Comparison of ENCODE assay signal across 29 cellular contexts in the genomic region with DNA sequence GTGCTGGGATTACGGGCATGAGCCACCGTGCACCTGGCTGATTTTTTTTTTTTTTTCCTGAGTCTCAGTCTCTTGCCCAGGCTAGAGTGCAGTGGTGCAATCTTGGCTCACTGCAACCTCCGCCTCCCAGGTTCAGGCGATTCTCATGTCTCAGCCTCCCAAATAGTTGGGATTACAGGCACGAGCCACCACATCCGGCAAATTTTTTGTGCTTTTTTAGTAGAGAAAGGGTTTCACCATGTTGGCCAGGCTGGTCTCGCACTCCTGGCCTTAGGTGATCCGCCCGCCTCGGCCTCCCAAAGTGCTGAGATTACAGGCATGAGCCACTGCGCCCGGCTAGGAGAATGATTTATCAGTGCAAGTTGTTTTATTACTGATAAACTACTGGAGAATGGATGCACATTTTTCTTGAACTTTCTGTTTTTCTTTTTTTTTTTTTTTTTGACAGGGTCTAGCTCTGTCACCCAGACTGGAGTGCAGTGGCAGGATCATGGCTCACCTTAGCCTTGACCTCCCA.
"Had no signal": no experiment of that assay in that cellular context is flagged by ENCODE, and none has a peak within 500 bp of the region (broad histone marks: within the 10 kb centered on the region; RNA-seq: fewer than 3 reads in every experiment).

No MANE protein-coding gene starts in this region.

- H3K4me3 ChIP-seq: ascending aorta, cardiac muscle cell, MG63, PC-9 had no signal

- H3K27ac Mint-ChIP-seq: activated CD4-positive, alpha-beta T cell treated with anti-CD3 and anti-CD28 coated beads, Interleukin-2, amount 10 ng/mL, durations not matched to agents 24 days and 14 days; activated CD8-positive, alpha-beta T cell treated with anti-CD3 and anti-CD28 coated beads for 36 hours; activated naive CD8-positive, alpha-beta T cell treated with anti-CD3 and anti-CD28 coated beads for 36 hours; activated T-cell treated with anti-CD3 and anti-CD28 coated beads, Interleukin-2, amount 50 U/mL, for 72 hours; activated T-helper 17 cell treated with anti-CD3 and anti-CD28 coated beads, Interleukin-2, amount 50 U/mL, for 72 hours had no signal

- H3K27ac ChIP-seq: ascending aorta, cardiac muscle cell, PC-9 had no signal

- H3K9me3 ChIP-seq: ascending aorta had no signal

- H3K27me3 Mint-ChIP-seq: activated naive CD8-positive, alpha-beta T cell treated with anti-CD3 and anti-CD28 coated beads for 36 hours had no signal

- H3K4me1 Mint-ChIP-seq: activated CD4-positive, alpha-beta T cell treated with anti-CD3 and anti-CD28 coated beads, Interleukin-2, amount 10 ng/mL, durations not matched to agents 24 days and 14 days; activated naive CD8-positive, alpha-beta T cell treated with anti-CD3 and anti-CD28 coated beads for 36 hours; activated T-helper 17 cell treated with anti-CD3 and anti-CD28 coated beads, Interleukin-2, amount 50 U/mL, for 72 hours; central memory CD8-positive, alpha-beta T cell had no signal

- H3K9me3 Mint-ChIP-seq: activated CD4-positive, alpha-beta T cell treated with anti-CD3 and anti-CD28 coated beads, Interleukin-2, amount 10 ng/mL, durations not matched to agents 24 days and 14 days; activated naive CD8-positive, alpha-beta T cell treated with anti-CD3 and anti-CD28 coated beads for 36 hours; activated T-cell treated with anti-CD3 and anti-CD28 coated beads, Interleukin-2, amount 50 U/mL, for 72 hours; activated T-helper 17 cell treated with anti-CD3 and anti-CD28 coated beads, Interleukin-2, amount 50 U/mL, for 72 hours; central memory CD8-positive, alpha-beta T cell had no signal

- H3K27me3 ChIP-seq: ascending aorta, cardiac muscle cell had no signal

- H3K36me3 Mint-ChIP-seq: activated naive CD8-positive, alpha-beta T cell treated with anti-CD3 and anti-CD28 coated beads for 36 hours had no signal

- DNase-seq: activated CD4-positive, alpha-beta T cell treated with anti-CD3 and anti-CD28 coated beads, Interleukin-2, amount 10 ng/mL, durations not matched to agents 24 days and 14 days; activated CD4-positive, alpha-beta T cell treated with anti-CD3 and anti-CD28 coated beads, Interleukin-2, amount 50 U/mL, for 4 hours; activated CD8-positive, alpha-beta T cell treated with anti-CD3 and anti-CD28 coated beads for 36 hours; activated effector memory CD4-positive, alpha-beta T cell treated with anti-CD3 and anti-CD28 coated beads, Interleukin-2, amount 50 U/mL, for 16 hours; activated naive CD4-positive, alpha-beta T cell; activated naive CD4-positive, alpha-beta T cell treated with anti-CD3 and anti-CD28 coated beads, Interleukin-2, amount 50 U/mL, for 16 hours; activated naive CD8-positive, alpha-beta T cell treated with anti-CD3 and anti-CD28 coated beads for 36 hours; activated T-cell treated with anti-CD3 and anti-CD28 coated beads, Interleukin-2, amount 50 U/mL, for 1 hour; activated T-cell treated with anti-CD3 and anti-CD28 coated beads, Interleukin-2, amount 50 U/mL, for 72 hours; amygdala; Kasumi-1; MG63; MV-4-11; NCI-H1092; NCI-H1436 treated with DMSO at 0.1 percent for 48 hours; NCI-H1694 treated with DMSO at 0.1 percent for 48 hours; NCI-H2029; NCI-H510A; NCI-H526; NCI-H748 treated with DMSO at 0.1 percent for 48 hours; NK-92 treated with Interleukin-12 subunit alpha and Interleukin-12 subunit beta, amount 100 ng/mL, for 24 hours; PC-9; Right ventricle myocardium superior; SW 1271; T1000 had no signal

- H3K4me1 ChIP-seq: ascending aorta had no signal

- H3K4me3 Mint-ChIP-seq: activated CD4-positive, alpha-beta T cell treated with anti-CD3 and anti-CD28 coated beads, Interleukin-2, amount 10 ng/mL, durations not matched to agents 24 days and 14 days; activated CD8-positive, alpha-beta T cell treated with anti-CD3 and anti-CD28 coated beads for 36 hours; activated naive CD8-positive, alpha-beta T cell treated with anti-CD3 and anti-CD28 coated beads for 36 hours; activated T-cell treated with anti-CD3 and anti-CD28 coated beads, Interleukin-2, amount 50 U/mL, for 72 hours; activated T-helper 17 cell treated with anti-CD3 and anti-CD28 coated beads, Interleukin-2, amount 50 U/mL, for 72 hours; central memory CD8-positive, alpha-beta T cell had no signal

- H3K36me3 ChIP-seq: ascending aorta, cardiac muscle cell, MG63 had no signal
